In the genomic region with DNA sequence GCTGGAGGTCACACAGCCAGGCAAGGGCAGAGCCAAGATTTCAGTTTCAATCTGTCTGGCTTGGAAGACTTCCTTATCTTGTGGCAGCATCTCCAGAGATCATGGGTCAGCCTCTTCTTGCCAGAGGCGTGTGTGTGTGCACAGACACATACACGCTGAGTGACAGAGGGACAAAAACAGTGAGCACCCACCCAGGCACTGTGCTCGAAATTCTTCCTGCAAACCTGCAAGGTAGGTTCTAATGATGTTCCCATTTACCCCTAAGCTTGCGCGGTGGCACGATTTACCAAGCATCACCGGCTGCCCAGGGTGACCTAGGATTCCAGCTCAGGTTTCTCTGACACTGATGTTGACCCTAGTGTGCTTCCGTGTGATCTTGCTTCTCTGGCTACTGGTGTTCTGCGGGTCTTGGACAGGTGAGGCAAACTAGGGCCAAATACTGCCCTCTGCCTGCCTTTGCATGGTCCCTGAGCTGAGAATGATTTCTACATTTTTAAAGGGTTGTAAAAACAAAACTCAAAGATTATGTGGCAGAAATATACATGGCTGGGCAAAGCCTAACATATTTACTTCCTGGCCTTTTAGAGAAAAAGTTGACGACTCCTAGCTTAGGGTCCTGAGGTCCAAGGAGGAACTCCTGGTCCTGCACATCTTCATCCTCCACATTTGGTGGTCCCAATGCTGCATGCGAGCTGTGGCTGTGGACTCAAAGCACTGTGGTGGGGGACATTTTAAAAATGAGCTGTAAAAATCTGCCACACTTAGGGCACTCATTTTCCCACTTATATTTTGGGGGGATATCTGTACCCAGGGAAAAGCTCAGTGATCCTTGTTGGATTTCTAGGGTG, we compare ENCODE assay signal across 8 cellular contexts.
A peak's percentile ranks its signal among the peaks of the same experiment; 100 is the strongest.
DNase-seq lines count a peak whose midpoint lies in the region; ATAC-seq lines count a peak whose summit lies in the region.

No MANE protein-coding gene starts in this region.

- no peaks in the 10 kb centered on the region for H3K9me3 ChIP-seq in muscle layer of colon (ENCODE audit: low read length)

- H3K4me3 ChIP-seq in muscle layer of colon (ENCODE audit: low read depth in 1 of 2, low read length in 2 of 2): peak overlapping the region in 1 of 2 donors; percentile 59

- DNase-seq in ELR (ENCODE audit: low read depth) (peak; percentile 19), NCI-H146 (lab: John Stamatoyannopoulos, UW) (peak; percentile 59), caudate nucleus (lab: John Stamatoyannopoulos, UW) (no peak), NCI-H345 treated with DMSO at 0.1 percent for 48 hours (lab: John Stamatoyannopoulos, UW; ENCODE audit: unreplicated experiment) (no peak)

- peak overlapping the region; percentile 69 for H3K9ac ChIP-seq in muscle layer of colon (ENCODE audit: low read length)

- peak overlapping the region; percentile 96 for H3K27ac ChIP-seq in caudate nucleus (ENCODE audit: low read depth, low read length)
- peak overlapping the region; percentile 94 for H3K27ac ChIP-seq in muscle layer of colon (ENCODE audit: low read depth, low read length)

- H3K27me3 ChIP-seq in muscle layer of colon (ENCODE audit: control insufficient read depth in 1 of 2, insufficient read depth in 2 of 2, low read length in 2 of 2): no peaks in the 10 kb centered on the region

- ATAC-seq in HG03135 (IDR thresholded peaks at IDR 0.05; ENCODE audit: unreplicated experiment): no peak
- ATAC-seq in GM19463 (IDR thresholded peaks at IDR 0.05; ENCODE audit: unreplicated experiment): no peak
- ATAC-seq in GM21825 (IDR thresholded peaks at IDR 0.05; ENCODE audit: unreplicated experiment): no peak

- peaks cover 31% of the 10 kb centered on the region for H3K4me1 ChIP-seq in muscle layer of colon (ENCODE audit: insufficient read depth, low read length)

- H3K36me3 ChIP-seq in muscle layer of colon (ENCODE audit: insufficient read depth, low read length): no peaks in the 10 kb centered on the region

Comparison
In these comparisons a context has a peak if more than half of its experiments do, and no peak if none do; other contexts are left out.
1. DNase-seq: peak in ELR (single experiment) and NCI-H146 (single experiment); none in caudate nucleus (0 of 61) and NCI-H345 treated with DMSO at 0.1 percent for 48 hours (single experiment).